Comparison of ENCODE assay signal across 13 cellular contexts in genomic region chr3:33250712-33251111, GRCh38. TPM values are rescaled to one million over a fixed set of nuclear protein-coding genes. Genes with fewer than 3 reads are reported as not detected.
"Had no signal": no experiment of that assay in that cellular context is flagged by ENCODE, and none has a peak within 500 bp of the region (broad histone marks: within the 10 kb centered on the region; RNA-seq: fewer than 3 reads in every experiment).

No MANE protein-coding gene starts in this region.

- H3K27ac ChIP-seq: adrenal gland, breast epithelium, esophagus squamous epithelium, gastrocnemius medialis, parathyroid adenoma, thyroid gland, uterus, VCaP had no signal

- H3K9me3 ChIP-seq: adrenal gland, breast epithelium, esophagus squamous epithelium, gastrocnemius medialis, thyroid gland, uterus had no signal

- H2AFZ ChIP-seq: parathyroid adenoma had no signal

- ATAC-seq: gastrocnemius medialis; left ventricle myocardium superior; stimulated activated effector memory CD8-positive, alpha-beta T cell treated with anti-CD3 and anti-CD28 coated beads, Interleukin-12 subunit alpha, Interleukin-12 subunit beta, amount 100 ng/mL, for 72 hours had no signal

- DNase-seq: activated CD4-positive, alpha-beta T cell treated with anti-CD3 and anti-CD28 coated beads for 48 hours; activated naive CD4-positive, alpha-beta T cell treated with anti-CD3 and anti-CD28 coated beads for 36 hours; adrenal gland; esophagus squamous epithelium; gastrocnemius medialis; left ventricle myocardium superior; T1000; thyroid gland; uterus had no signal

- H3K9ac ChIP-seq: parathyroid adenoma had no signal

- H3K4me3 ChIP-seq: adrenal gland, breast epithelium, esophagus squamous epithelium, gastrocnemius medialis, thyroid gland, uterus had no signal

- H3K79me2 ChIP-seq: parathyroid adenoma had no signal

- H3K27me3 ChIP-seq: breast epithelium, esophagus squamous epithelium, thyroid gland, uterus had no signal

- H3K36me3 ChIP-seq: adrenal gland, breast epithelium, esophagus squamous epithelium, gastrocnemius medialis, thyroid gland, uterus had no signal

- H3K4me1 ChIP-seq: adrenal gland, breast epithelium, esophagus squamous epithelium, gastrocnemius medialis, parathyroid adenoma, thyroid gland, uterus had no signal

RNA-seq across cellular contexts. Expression of gene FBXL2, which starts 26.5 kb away (rescaled TPM):
- total RNA-seq: activated naive CD4-positive, alpha-beta T cell treated with anti-CD3 and anti-CD28 coated beads for 36 hours had no signal

RNA-seq across cellular contexts. Expression of gene SUSD5, which starts 32.1 kb away (rescaled TPM):
- total RNA-seq: activated naive CD4-positive, alpha-beta T cell treated with anti-CD3 and anti-CD28 coated beads for 36 hours had no signal
